Comparison of ENCODE assay signal across 1 cellular context in genomic region chr6:68635706-68636513, GRCh38.
TF ChIP-seq lines count a peak whose summit lies in the region.

No MANE protein-coding gene starts in this region.

TF ChIP-seq in HEK293, 187 proteins besides CTCF, POLR2A, EP300 and RAD21 (continued from another document):
- peak; percentile 45; the same call in 1 of the 2 replicates for TF ChIP-seq ZBTB11 (tag by site-specific recombination; conservative IDR thresholded peaks at IDR 0.05; ENCODE audit: low read depth)
- no peak for TF ChIP-seq ZNF707 (tag by site-specific recombination; IDR thresholded peaks at IDR 0.05)
- no peak for TF ChIP-seq ZNF214 (tag by site-specific recombination; IDR thresholded peaks at IDR 0.05; ENCODE audit: borderline replicate concordance)
- no peak for TF ChIP-seq HOXD13 (CRISPR knock-in tag; IDR thresholded peaks at IDR 0.05; ENCODE audit: borderline replicate concordance)
- peak; percentile 97; the same call in 1 of the 2 replicates for TF ChIP-seq ZNF202 (tag by site-specific recombination; IDR thresholded peaks at IDR 0.05; ENCODE audit: borderline replicate concordance)
- TF ChIP-seq ZNF521 (tag by site-specific recombination; IDR thresholded peaks at IDR 0.05) = no peak
- TF ChIP-seq ZNF311 (tag by site-specific recombination; IDR thresholded peaks at IDR 0.05; ENCODE audit: borderline replicate concordance) = no peak
- TF ChIP-seq ZNF558 (tag by site-specific recombination; IDR thresholded peaks at IDR 0.05) = 0 out of 2 replicates have a peak, but pooled peaks have one; percentile 36
- TF ChIP-seq ZNF548 (tag by site-specific recombination; IDR thresholded peaks at IDR 0.05) = no peak
- no peak for TF ChIP-seq ZBTB1 (tag by site-specific recombination; IDR thresholded peaks at IDR 0.05)
- peak; percentile 66; the same call in 1 of the 2 replicates for TF ChIP-seq ZNF518A (tag by site-specific recombination; conservative IDR thresholded peaks at IDR 0.05; ENCODE audit: low read depth)
- TF ChIP-seq ZNF792 (tag by site-specific recombination; IDR thresholded peaks at IDR 0.05) = no peak
- TF ChIP-seq SCRT2 (tag by site-specific recombination; IDR thresholded peaks at IDR 0.05) = no peak
- TF ChIP-seq ZNF510 (tag by site-specific recombination; IDR thresholded peaks at IDR 0.05; ENCODE audit: insufficient replicate concordance) = no peak
- TF ChIP-seq ZNF221 (tag by site-specific recombination; IDR thresholded peaks at IDR 0.05; ENCODE audit: borderline replicate concordance) = no peak
- TF ChIP-seq ZNF140 (tag by site-specific recombination; IDR thresholded peaks at IDR 0.05) = peak; percentile 38; the same call in 1 of the 2 replicates
- TF ChIP-seq ZNF239 (tag by site-specific recombination; IDR thresholded peaks at IDR 0.05) = no peak
- TF ChIP-seq ZNF555 (tag by site-specific recombination; conservative IDR thresholded peaks at IDR 0.05) = peak; percentile 61
- TF ChIP-seq ZBTB8A (tag by site-specific recombination; IDR thresholded peaks at IDR 0.05) = peak; percentile 28; the same call in 1 of the 2 replicates
- TF ChIP-seq ZNF560 (tag by site-specific recombination; IDR thresholded peaks at IDR 0.05; ENCODE audit: borderline replicate concordance) = 0 out of 2 replicates have a peak, but pooled peaks have one; percentile 24
